1 cellular context compared by ENCODE assay signal in genomic region chr10:71484352-71484751, GRCh38.
TF ChIP-seq lines count a peak whose summit lies in the region.

No MANE protein-coding gene starts in this region.

TF ChIP-seq in A549, 52 proteins besides CTCF, POLR2A, EP300 and RAD21 (continued from another document):
- TF ChIP-seq SMC3 (IDR thresholded peaks at IDR 0.05) (no peak), HOXB5 (CRISPR knock-in tag; IDR thresholded peaks at IDR 0.05) (no peak), RNF2 (IDR thresholded peaks at IDR 0.05; ENCODE audit: borderline replicate concordance, low read depth) (no peak), FOXS1 (CRISPR knock-in tag; IDR thresholded peaks at IDR 0.05) (no peak), NR3C1 (IDR thresholded peaks at IDR 0.05) (no peak), TP53 (CRISPR knock-in tag; IDR thresholded peaks at IDR 0.05) (no peak), NFE2L2 (conservative IDR thresholded peaks at IDR 0.05; ENCODE audit: low read length) (no peak), E2F6 (IDR thresholded peaks at IDR 0.05; ENCODE audit: borderline replicate concordance, low read depth) (no peak), HOXB13 (CRISPR knock-in tag; IDR thresholded peaks at IDR 0.05; ENCODE audit: low read depth) (no peak)
